1 cellular context compared by ENCODE assay signal in the genomic region with DNA sequence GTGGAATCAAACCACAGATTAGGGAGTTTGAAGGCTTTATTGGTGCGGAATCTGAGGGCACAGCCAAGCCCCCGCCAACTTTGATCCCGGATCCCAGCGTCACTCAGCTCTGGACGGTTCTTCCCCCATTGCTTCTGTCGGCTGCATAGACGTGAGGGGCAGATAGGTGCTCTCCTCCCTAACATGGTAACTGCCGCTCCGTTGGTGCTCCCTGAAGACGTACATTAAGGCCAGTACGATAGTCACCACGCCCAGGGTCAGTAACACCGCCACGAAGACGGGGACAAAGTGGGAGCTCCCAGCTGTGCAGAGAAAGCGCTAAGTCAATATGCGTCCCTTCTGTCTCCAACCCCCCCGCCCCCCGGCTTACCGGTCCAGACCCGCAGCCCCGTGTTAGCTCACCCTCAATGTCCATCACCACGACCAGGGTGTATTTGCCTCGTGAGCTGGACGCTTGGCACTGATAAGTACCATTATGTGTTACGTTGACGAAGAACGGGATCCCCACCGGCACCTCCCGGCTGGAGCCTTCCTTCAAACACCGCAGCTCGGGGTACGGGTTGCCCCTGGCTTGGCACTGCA.
TF ChIP-seq lines count a peak whose summit lies in the region.

No MANE protein-coding gene starts in this region.

TF ChIP-seq in HepG2, 621 proteins besides CTCF, POLR2A, EP300 and RAD21 (continued from another document):
- TF ChIP-seq ZBTB4 (CRISPR knock-in tag; IDR thresholded peaks at IDR 0.05; ENCODE audit: borderline replicate concordance) (no peak), ZIK1 (CRISPR knock-in tag; IDR thresholded peaks at IDR 0.05; ENCODE audit: borderline replicate concordance, low read depth) (no peak), PHF21A (CRISPR knock-in tag; IDR thresholded peaks at IDR 0.05) (no peak), TBL1XR1 (IDR thresholded peaks at IDR 0.05; ENCODE audit: borderline replicate concordance, low read length, partially characterized antibody) (no peak), RBAK (CRISPR knock-in tag; IDR thresholded peaks at IDR 0.05) (no peak), SMAD9 (CRISPR knock-in tag; IDR thresholded peaks at IDR 0.05) (no peak), ZNF703 (CRISPR knock-in tag; IDR thresholded peaks at IDR 0.05; ENCODE audit: borderline replicate concordance) (no peak), SCMH1 (CRISPR knock-in tag; IDR thresholded peaks at IDR 0.05; ENCODE audit: borderline replicate concordance) (no peak), IRX3 (CRISPR knock-in tag; IDR thresholded peaks at IDR 0.05; ENCODE audit: borderline replicate concordance, low read depth) (no peak; the same call in 1 of the 2 replicates), SALL1 (CRISPR knock-in tag; IDR thresholded peaks at IDR 0.05) (no peak), EZH2 (conservative IDR thresholded peaks at IDR 0.05; ENCODE audit: low read depth, low read length) (no peak), ETV5 (CRISPR knock-in tag; IDR thresholded peaks at IDR 0.05; ENCODE audit: borderline replicate concordance) (no peak), TERF1 (CRISPR knock-in tag; IDR thresholded peaks at IDR 0.05) (no peak), ZNF431 (CRISPR knock-in tag; IDR thresholded peaks at IDR 0.05; ENCODE audit: borderline replicate concordance, low read depth) (no peak), E2F2 (CRISPR knock-in tag; IDR thresholded peaks at IDR 0.05; ENCODE audit: borderline replicate concordance) (no peak), PRDM15 (CRISPR knock-in tag; IDR thresholded peaks at IDR 0.05) (no peak), SNRNP70 (IDR thresholded peaks at IDR 0.05; ENCODE audit: low read depth, low read length) (no peak), ESRRA (CRISPR knock-in tag; IDR thresholded peaks at IDR 0.05; ENCODE audit: low read depth) (no peak), ZNF780A (CRISPR knock-in tag; IDR thresholded peaks at IDR 0.05) (no peak; the same call in 1 of the 2 replicates), HNRNPK (IDR thresholded peaks at IDR 0.05; ENCODE audit: low read depth, low read length, poor library complexity, severe bottlenecking) (no peak), NR2C2 (CRISPR knock-in tag; IDR thresholded peaks at IDR 0.05; ENCODE audit: borderline replicate concordance) (no peak)
